Comparison of ENCODE assay signal across 9 cellular contexts in the genomic region with DNA sequence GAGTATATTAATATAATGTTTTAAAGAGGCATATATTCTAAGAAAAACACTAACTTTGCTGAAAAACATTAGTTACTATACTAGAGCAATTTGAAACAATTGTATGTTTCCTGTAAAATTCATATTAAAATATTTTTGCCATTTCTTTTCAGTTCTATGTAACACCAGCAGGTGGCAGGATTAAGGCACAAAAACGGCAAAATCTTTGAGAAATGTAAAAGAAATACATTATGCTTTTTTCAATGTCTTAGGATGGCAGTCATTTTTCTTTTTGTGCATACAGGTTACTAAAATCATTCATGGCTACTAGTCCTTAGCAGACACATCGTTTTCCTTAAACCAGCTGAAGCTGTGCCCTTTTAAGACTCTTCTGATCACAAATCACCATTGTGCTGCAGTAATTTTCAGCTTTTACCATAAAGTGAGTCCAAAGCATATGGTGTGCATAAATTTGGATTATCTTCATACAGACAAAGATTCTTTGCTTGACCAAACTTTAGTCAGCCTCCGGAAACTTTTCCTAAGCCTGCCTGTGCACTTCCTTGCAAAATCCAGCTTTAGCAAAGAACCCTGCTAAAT.
DNase-seq lines count a peak whose midpoint lies in the region; ATAC-seq, FAIRE-seq and TF ChIP-seq lines count a peak whose summit lies in the region.
"Had no signal": no experiment of that assay in that cellular context is flagged by ENCODE, and none has a peak within 500 bp of the region (broad histone marks: within the 10 kb centered on the region; RNA-seq: fewer than 3 reads in every experiment).

No MANE protein-coding gene starts in this region.

- dilution Hi-C loops in endothelial cell of umbilical vein (cut with MboI; ENCODE audit: extremely low pct_ligation_motif_present, low sequenced_read_pairs): no loop called here

- no peak overlapping the region for H3K27ac Mint-ChIP-seq in T-helper 17 cell

- DNase-seq in NCI-H1092 treated with DMSO at 0.1 percent for 48 hours (lab: John Stamatoyannopoulos, UW): peak; percentile 29
- no peak for DNase-seq in NCI-H1092 (lab: John Stamatoyannopoulos, UW)
- peak; percentile 25 for DNase-seq in NCI-H748 (lab: John Stamatoyannopoulos, UW; ENCODE audit: unreplicated experiment)
- DNase-seq in endothelial cell of umbilical vein (ENCODE audit: low read depth, low spot score): peak; percentile 4
- DNase-seq in retinal pigment epithelial cell (ENCODE audit: low read depth): no peak
- DNase-seq in activated T-cell treated with anti-CD3 and anti-CD28 coated beads, Interleukin-2, amount 50 U/mL, for 1 hour: no peak
- no peak for DNase-seq in T-helper 17 cell
- no peak for DNase-seq in HEK293T (ENCODE audit: extremely low spot score)

- BruUV-seq in endothelial cell of umbilical vein (replicated peaks; lab: Mats Ljungman, UMichigan): no TSS peak

- no peaks in the 10 kb centered on the region for H3K9me3 ChIP-seq in endothelial cell of umbilical vein (replicated peaks; ENCODE audit: control insufficient read depth, insufficient read depth, low read length)
- H3K9me3 ChIP-seq in T-helper 17 cell (ENCODE audit: control insufficient read depth, low read length, poor library complexity, severe bottlenecking): no peaks in the 10 kb centered on the region
- H3K9me3 ChIP-seq: BLaER1 had no signal

- no peaks in the 10 kb centered on the region for H3K9me1 ChIP-seq in endothelial cell of umbilical vein (replicated peaks; ENCODE audit: control insufficient read depth, extremely low read depth, insufficient read depth, low read length)

- intact Hi-C loops in endothelial cell of umbilical vein (cut with micrococcal nuclease): no loop called here

- H3K4me3 Mint-ChIP-seq in T-helper 17 cell: no peak overlapping the region

- no peak overlapping the region for H3K27ac ChIP-seq in endothelial cell of umbilical vein (ENCODE audit: insufficient read depth, low read depth, low read length)
- H3K27ac ChIP-seq: BLaER1 had no signal

- peak in 1 of 2 donors; percentile 13 for TF ChIP-seq CTCF in endothelial cell of umbilical vein (IDR thresholded peaks at IDR 0.05; ENCODE audit: extremely low read depth in 1 of 2, insufficient read depth in 1 of 2, low read depth in 1 of 2, low read length in 2 of 2)
- TF ChIP-seq CTCF in retinal pigment epithelial cell (conservative IDR thresholded peaks at IDR 0.05; ENCODE audit: low read depth, low read length): peak; percentile 59

- H3K4me1 Mint-ChIP-seq in T-helper 17 cell: no peaks in the 10 kb centered on the region

- no peak for ATAC-seq in T-helper 17 cell

- H3K36me3 Mint-ChIP-seq in T-helper 17 cell (ENCODE audit: low read depth): no peaks in the 10 kb centered on the region

- H3K4me3 ChIP-seq in endothelial cell of umbilical vein (replicated peaks in 1 of 3; ENCODE audit: insufficient read depth in 1 of 3, low read depth in 1 of 3, low read length in 3 of 3) (no peak overlapping the region), retinal pigment epithelial cell (ENCODE audit: low read length) (no peak overlapping the region)
- H3K4me3 ChIP-seq: BLaER1 had no signal

- no peak overlapping the region for H2AFZ ChIP-seq in endothelial cell of umbilical vein (ENCODE audit: low read depth, low read length)

- H3K4me2 ChIP-seq in endothelial cell of umbilical vein (ENCODE audit: insufficient read depth, low read length): no peak overlapping the region
- H3K4me2 ChIP-seq: BLaER1 had no signal

- TF ChIP-seq POLR2A in endothelial cell of umbilical vein (IDR thresholded peaks at IDR 0.05; ENCODE audit: low read depth, low read length): no peak

- H3K36me3 ChIP-seq in endothelial cell of umbilical vein (ENCODE audit: control insufficient read depth in 2 of 2, extremely low read depth in 1 of 2, insufficient read depth in 2 of 2, low read length in 2 of 2): no peaks in the 10 kb centered on the region
- H3K36me3 ChIP-seq: BLaER1 had no signal

- H3K79me2 ChIP-seq in endothelial cell of umbilical vein (ENCODE audit: control insufficient read depth, insufficient read depth, low read length): no peaks in the 10 kb centered on the region

- H4K20me1 ChIP-seq in endothelial cell of umbilical vein (replicated peaks; ENCODE audit: control insufficient read depth, extremely low read depth, insufficient read depth, low read length): no peaks in the 10 kb centered on the region
- H4K20me1 ChIP-seq: BLaER1 had no signal

- H3K4me1 ChIP-seq in endothelial cell of umbilical vein (ENCODE audit: control insufficient read depth, extremely low read depth, insufficient read depth, low read length): no peaks in the 10 kb centered on the region
- H3K4me1 ChIP-seq: BLaER1 had no signal

- CTCF ChIA-PET in endothelial cell of umbilical vein (lab: Charles Lee) (interaction anchor here (0.6 to 1.4 kb wide), 2 partner anchors 10 to 404 kb away, joined by 4 read pairs; no protein-coding TSS in a partner anchor), HEK293T (lab: Yijun Ruan, JAX) (interaction anchor here (0.6 to 2.7 kb wide), 9 partner anchors 8 to 801 kb away, joined by 3 to 41 read pairs (median 3); partner anchors contain the start of gene SLITRK5)

- peak; percentile 67 for FAIRE-seq in endothelial cell of umbilical vein (lab: Jason Lieb, UNC)

- H3K27me3 ChIP-seq in endothelial cell of umbilical vein (ENCODE audit: control insufficient read depth in 2 of 2, insufficient read depth in 2 of 2, low read length in 2 of 2): no peaks in the 10 kb centered on the region
- H3K27me3 ChIP-seq: BLaER1 had no signal

- H3K27me3 Mint-ChIP-seq in T-helper 17 cell: no peaks in the 10 kb centered on the region

- POLR2A ChIA-PET in endothelial cell of umbilical vein (lab: Charles Lee): no interaction called here
- POLR2A ChIA-PET in HEK293T (lab: Yijun Ruan, JAX): no interaction called here

- no peak overlapping the region for H3K9ac ChIP-seq in endothelial cell of umbilical vein (replicated peaks; ENCODE audit: extremely low read depth, insufficient read depth, low read length)
- H3K9ac ChIP-seq: BLaER1 had no signal

TF ChIP-seq in endothelial cell of umbilical vein, 7 proteins besides CTCF, POLR2A, EP300 and RAD21:
- TF ChIP-seq MYC (IDR thresholded peaks at IDR 0.05; ENCODE audit: low read depth, low read length) (no peak), POLR2AphosphoS5 (IDR thresholded peaks at IDR 0.05; ENCODE audit: insufficient read depth, low read depth, low read length) (no peak), JUN (IDR thresholded peaks at IDR 0.05; ENCODE audit: borderline replicate concordance, insufficient read depth, insufficient read length, low read depth) (no peak), EZH2 (IDR thresholded peaks at IDR 0.05; ENCODE audit: borderline replicate concordance, low read depth, low read length, severe bottlenecking) (no peak), GATA2 (IDR thresholded peaks at IDR 0.05; ENCODE audit: insufficient read depth, insufficient read length, low read depth, low read length) (no peak), FOS (IDR thresholded peaks at IDR 0.05; ENCODE audit: borderline replicate concordance, insufficient read depth, low read length) (no peak), MAX (IDR thresholded peaks at IDR 0.05; ENCODE audit: insufficient read depth, insufficient read length) (no peak)

TF ChIP-seq in HEK293T, 16 proteins besides CTCF, POLR2A, EP300 and RAD21:
- TF ChIP-seq CTBP1 (IDR thresholded peaks at IDR 0.05; ENCODE audit: borderline replicate concordance): no peak
- no peak for TF ChIP-seq FOXK2 (IDR thresholded peaks at IDR 0.05)
- no peak for TF ChIP-seq SUZ12 (IDR thresholded peaks at IDR 0.05)
- TF ChIP-seq ZNF384 (IDR thresholded peaks at IDR 0.05): no peak
- no peak for TF ChIP-seq SP1 (IDR thresholded peaks at IDR 0.05)
- TF ChIP-seq NFRKB (IDR thresholded peaks at IDR 0.05): no peak
- no peak for TF ChIP-seq BHLHE40 (IDR thresholded peaks at IDR 0.05; ENCODE audit: borderline replicate concordance)
- no peak for TF ChIP-seq L3MBTL2 (conservative IDR thresholded peaks at IDR 0.05)
- TF ChIP-seq ARNT (IDR thresholded peaks at IDR 0.05): no peak
- no peak for TF ChIP-seq HDGF (IDR thresholded peaks at IDR 0.05; ENCODE audit: borderline replicate concordance)
- no peak for TF ChIP-seq FOXM1 (IDR thresholded peaks at IDR 0.05; ENCODE audit: borderline replicate concordance)
- no peak for TF ChIP-seq FOXA1 (IDR thresholded peaks at IDR 0.05)
- TF ChIP-seq LEF1 (IDR thresholded peaks at IDR 0.05; ENCODE audit: borderline replicate concordance): no peak
- TF ChIP-seq TARDBP (IDR thresholded peaks at IDR 0.05): no peak
- TF ChIP-seq, protein P1, sequence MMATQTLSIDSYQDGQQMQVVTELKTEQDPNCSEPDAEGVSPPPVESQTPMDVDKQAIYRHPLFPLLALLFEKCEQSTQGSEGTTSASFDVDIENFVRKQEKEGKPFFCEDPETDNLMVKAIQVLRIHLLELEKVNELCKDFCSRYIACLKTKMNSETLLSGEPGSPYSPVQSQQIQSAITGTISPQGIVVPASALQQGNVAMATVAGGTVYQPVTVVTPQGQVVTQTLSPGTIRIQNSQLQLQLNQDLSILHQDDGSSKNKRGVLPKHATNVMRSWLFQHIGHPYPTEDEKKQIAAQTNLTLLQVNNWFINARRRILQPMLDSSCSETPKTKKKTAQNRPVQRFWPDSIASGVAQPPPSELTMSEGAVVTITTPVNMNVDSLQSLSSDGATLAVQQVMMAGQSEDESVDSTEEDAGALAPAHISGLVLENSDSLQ (IDR thresholded peaks at IDR 0.05): no peak

Comparison
In these comparisons a context has a peak if more than half of its experiments do, and no peak if none do; other contexts are left out.
1. DNase-seq: peak in NCI-H1092 treated with DMSO at 0.1 percent for 48 hours (single experiment), NCI-H748 (single experiment) and endothelial cell of umbilical vein (single experiment); none in NCI-H1092 (single experiment), retinal pigment epithelial cell (single experiment), activated T-cell treated with anti-CD3 and anti-CD28 coated beads, Interleukin-2, amount 50 U/mL, for 1 hour (single experiment), T-helper 17 cell (0 of 3) and HEK293T (single experiment).